Comparison of ENCODE assay signal across 1 cellular context in the genomic region with DNA sequence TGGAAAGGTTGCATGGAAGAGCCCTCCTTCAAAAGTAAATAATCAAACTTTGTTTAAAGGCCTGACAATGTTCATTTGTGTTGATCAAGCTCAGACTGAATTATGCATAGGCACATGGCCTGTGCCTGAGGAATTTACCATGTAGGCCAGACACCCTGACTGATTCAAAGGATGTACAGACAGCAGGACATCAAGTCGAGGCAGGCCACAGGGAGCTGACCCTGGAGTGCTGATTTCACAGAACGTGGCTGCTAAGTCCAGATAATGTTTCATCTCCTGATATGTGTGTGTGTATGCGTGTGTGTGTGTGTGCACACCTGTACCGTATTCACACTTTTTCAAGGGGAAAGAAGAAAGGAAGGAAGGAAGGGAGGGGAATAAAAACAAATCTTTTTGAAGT.
TF ChIP-seq lines count a peak whose summit lies in the region.

No MANE protein-coding gene starts in this region.

TF ChIP-seq in K562, 482 proteins besides CTCF, POLR2A, EP300 and RAD21 (continued from another document):
- TF ChIP-seq, protein P1, sequence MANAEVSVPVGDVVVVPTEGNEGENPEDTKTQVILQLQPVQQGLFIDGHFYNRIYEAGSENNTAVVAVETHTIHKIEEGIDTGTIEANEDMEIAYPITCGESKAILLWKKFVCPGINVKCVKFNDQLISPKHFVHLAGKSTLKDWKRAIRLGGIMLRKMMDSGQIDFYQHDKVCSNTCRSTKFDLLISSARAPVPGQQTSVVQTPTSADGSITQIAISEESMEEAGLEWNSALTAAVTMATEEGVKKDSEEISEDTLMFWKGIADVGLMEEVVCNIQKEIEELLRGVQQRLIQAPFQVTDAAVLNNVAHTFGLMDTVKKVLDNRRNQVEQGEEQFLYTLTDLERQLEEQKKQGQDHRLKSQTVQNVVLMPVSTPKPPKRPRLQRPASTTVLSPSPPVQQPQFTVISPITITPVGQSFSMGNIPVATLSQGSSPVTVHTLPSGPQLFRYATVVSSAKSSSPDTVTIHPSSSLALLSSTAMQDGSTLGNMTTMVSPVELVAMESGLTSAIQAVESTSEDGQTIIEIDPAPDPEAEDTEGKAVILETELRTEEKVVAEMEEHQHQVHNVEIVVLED (CRISPR knock-in tag; IDR thresholded peaks at IDR 0.05): no peak
- TF ChIP-seq DACH1 (IDR thresholded peaks at IDR 0.05; ENCODE audit: partially characterized antibody): no peak
